9 cellular contexts compared by ENCODE assay signal in genomic region chr9:137025120-137025966, GRCh38. TPM values are rescaled to one million over a fixed set of nuclear protein-coding genes. Genes with fewer than 3 reads are reported as not detected.
DNase-seq lines count a peak whose midpoint lies in the region; TF ChIP-seq lines count a peak whose summit lies in the region.
"Had no signal": no experiment of that assay in that cellular context is flagged by ENCODE, and none has a peak within 500 bp of the region (broad histone marks: within the 10 kb centered on the region; RNA-seq: fewer than 3 reads in every experiment).

No MANE protein-coding gene starts in this region.

- DNase-seq in NCI-H524 (lab: John Stamatoyannopoulos, UW), result peak; percentile 34 to 71
- peak; percentile 29 for DNase-seq in fibroblast of gingiva (ENCODE audit: low read depth)
- no peak for DNase-seq in coronary artery (ENCODE audit: low spot score)
- no peak for DNase-seq in DMS114 treated with DMSO at 0.1 percent for 48 hours (lab: John Stamatoyannopoulos, UW; ENCODE audit: unreplicated experiment)
- no peak for DNase-seq in left ventricle myocardium inferior
- DNase-seq: amniotic stem cell had no signal

- peak overlapping the region in 1 of 2 donors; percentile 38 for H3K27ac ChIP-seq in coronary artery
- no peak overlapping the region for H3K27ac ChIP-seq in left ventricle myocardium inferior (replicated peaks)

- no peaks in the 10 kb centered on the region for H3K27me3 Mint-ChIP-seq in IgD-negative memory B cell

- H3K4me1 Mint-ChIP-seq in IgD-negative memory B cell, result peaks cover 15 to 19% (median 16%) of the 10 kb centered on the region in 3 donors

- H3K36me3 ChIP-seq in skeletal muscle satellite cell (ENCODE audit: insufficient read depth, low read length), result no peaks in the 10 kb centered on the region
- peaks cover 11% of the 10 kb centered on the region for H3K36me3 ChIP-seq in left ventricle myocardium inferior

- peak overlapping the region; percentile 10 to 94 (median 89) for H3K27ac Mint-ChIP-seq in IgD-negative memory B cell
- H3K27ac Mint-ChIP-seq: T-helper 2 cell treated with Interferon-gamma antibody and Interleukin-4, amounts not matched to agents 5 μg/mL and 100 μg/mL, for 36 hours had no signal

- H3K4me2 ChIP-seq in skeletal muscle satellite cell (ENCODE audit: low read length), result peak overlapping the region; percentile 40

- H3K4me1 ChIP-seq in skeletal muscle satellite cell (ENCODE audit: control insufficient read depth, insufficient read depth, low read length) (peaks cover 42% of the 10 kb centered on the region), left ventricle myocardium inferior (peaks cover 31% of the 10 kb centered on the region)

- H3K9me3 ChIP-seq in skeletal muscle satellite cell (replicated peaks; ENCODE audit: low read length), result no peaks in the 10 kb centered on the region
- no peaks in the 10 kb centered on the region for H3K9me3 ChIP-seq in left ventricle myocardium inferior (replicated peaks)

- H3K9me3 Mint-ChIP-seq in IgD-negative memory B cell, result no peaks in the 10 kb centered on the region
- H3K9me3 Mint-ChIP-seq: T-helper 2 cell treated with Interferon-gamma antibody and Interleukin-4, amounts not matched to agents 5 μg/mL and 100 μg/mL, for 36 hours had no signal

- H3K4me3 ChIP-seq in skeletal muscle satellite cell (ENCODE audit: low read length) (no peak overlapping the region), coronary artery (no peak overlapping the region), left ventricle myocardium inferior (no peak overlapping the region)

- H3K36me3 Mint-ChIP-seq in IgD-negative memory B cell, result no peaks in the 10 kb centered on the region

- H3K27me3 ChIP-seq in skeletal muscle satellite cell (ENCODE audit: control insufficient read depth, insufficient read depth, low read length) (no peaks in the 10 kb centered on the region), left ventricle myocardium inferior (ENCODE audit: low read depth) (no peaks in the 10 kb centered on the region)

- H3K9ac ChIP-seq in skeletal muscle satellite cell (ENCODE audit: low read depth, low read length), result no peak overlapping the region

- intact Hi-C loops in left ventricle myocardium inferior (cut with micrococcal nuclease), result no loop called here

- TF ChIP-seq CTCF in coronary artery (IDR thresholded peaks at IDR 0.05) (no peak), left ventricle myocardium inferior (IDR thresholded peaks at IDR 0.05; ENCODE audit: borderline replicate concordance) (no peak)

- H3K4me3 Mint-ChIP-seq in IgD-negative memory B cell, result peak overlapping the region in 2 of 4 donors; percentile 87 to 88
- H3K4me3 Mint-ChIP-seq: T-helper 2 cell treated with Interferon-gamma antibody and Interleukin-4, amounts not matched to agents 5 μg/mL and 100 μg/mL, for 36 hours had no signal

RNA-seq across cellular contexts. Expression of gene ABCA2, which starts 2.7 kb away (rescaled TPM):
- 3.9 TPM for polyA plus RNA-seq in IgD-negative memory B cell
- total RNA-seq in skeletal muscle satellite cell (2012; rRNA removed), result 12.7 and 20.3 TPM in 2 replicates
- 29.9 TPM for total RNA-seq in left ventricle myocardium inferior

RNA-seq across cellular contexts. Expression of gene FUT7, which starts 6.5 kb away (rescaled TPM):
- 26.6 TPM for polyA plus RNA-seq in IgD-negative memory B cell
- not detected in 2 replicates for total RNA-seq in skeletal muscle satellite cell (2012; rRNA removed)
- not detected for total RNA-seq in left ventricle myocardium inferior

RNA-seq across cellular contexts. Expression of gene NPDC1, which starts 20.6 kb away (rescaled TPM):
- 2.0 TPM for polyA plus RNA-seq in IgD-negative memory B cell
- 22.1 and 22.5 TPM in 2 replicates for total RNA-seq in skeletal muscle satellite cell (2012; rRNA removed)
- total RNA-seq in left ventricle myocardium inferior, result 63.9 TPM

RNA-seq across cellular contexts. Expression of gene ENTPD2, which starts 28.5 kb away (rescaled TPM):
- not detected for polyA plus RNA-seq in IgD-negative memory B cell
- total RNA-seq in skeletal muscle satellite cell (2012; rRNA removed), result not detected in 2 replicates
- 1.5 TPM for total RNA-seq in left ventricle myocardium inferior

RNA-seq across cellular contexts. Expression of gene CLIC3, which starts 29.0 kb away (rescaled TPM):
- 3.5 TPM for polyA plus RNA-seq in IgD-negative memory B cell
- total RNA-seq in skeletal muscle satellite cell (2012; rRNA removed), result 0.44 and 0.51 TPM in 2 replicates
- 1.6 TPM for total RNA-seq in left ventricle myocardium inferior

Comparison
In these comparisons a context has a peak if more than half of its experiments do, and no peak if none do; other contexts are left out.
1. DNase-seq: peak in NCI-H524 (2 of 2) and fibroblast of gingiva (single experiment); none in coronary artery (single experiment), DMS114 treated with DMSO at 0.1 percent for 48 hours (single experiment) and left ventricle myocardium inferior (single experiment).